Comparison of ENCODE assay signal across 10 cellular contexts in the genomic region with DNA sequence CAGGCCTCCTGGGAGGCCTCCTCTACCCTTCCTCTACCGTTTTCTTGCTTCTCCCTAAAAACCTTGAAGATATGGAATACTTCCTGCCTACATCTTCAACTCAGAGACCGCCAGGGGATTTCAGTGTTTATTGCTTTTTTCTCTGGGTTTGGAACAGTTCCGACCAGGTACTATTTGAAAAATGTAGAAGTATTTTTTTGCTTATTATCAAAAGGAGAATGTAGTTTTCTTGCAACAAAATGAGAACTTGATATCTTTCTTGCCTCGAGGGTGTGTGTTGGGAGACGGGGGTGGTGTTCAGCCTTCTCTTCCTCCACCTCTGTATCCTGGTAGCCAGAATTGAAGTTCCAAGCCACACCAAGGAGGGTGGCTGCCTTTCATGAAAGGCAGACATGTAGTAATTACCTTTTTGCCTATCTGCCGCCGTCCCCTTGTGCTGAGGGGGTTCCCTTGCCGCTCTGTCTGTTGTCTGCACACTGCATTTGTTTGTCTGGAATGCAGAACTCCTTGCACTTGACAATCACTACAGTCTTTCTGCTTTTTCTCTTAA.
DNase-seq lines count a peak whose midpoint lies in the region; ATAC-seq and TF ChIP-seq lines count a peak whose summit lies in the region.
"Had no signal": no experiment of that assay in that cellular context is flagged by ENCODE, and none has a peak within 500 bp of the region (broad histone marks: within the 10 kb centered on the region; RNA-seq: fewer than 3 reads in every experiment).

No MANE protein-coding gene starts in this region.

- TF ChIP-seq CTCF in brain microvascular endothelial cell (IDR thresholded peaks at IDR 0.05; ENCODE audit: low read depth, low read length, missing control alignments) (no peak), lower lobe of right lung (IDR thresholded peaks at IDR 0.05) (no peak), suprapubic skin (IDR thresholded peaks at IDR 0.05) (no peak), GM10248 (IDR thresholded peaks at IDR 0.05; ENCODE audit: control extremely low read depth, extremely low read depth, low read depth, missing control alignments) (no peak)

- H3K27me3 ChIP-seq in HUES6 (ENCODE audit: control insufficient read depth, insufficient read depth, low read length) (no peaks in the 10 kb centered on the region), brain microvascular endothelial cell (replicated peaks) (no peaks in the 10 kb centered on the region), lower lobe of right lung (ENCODE audit: low read depth) (no peaks in the 10 kb centered on the region), suprapubic skin (no peaks in the 10 kb centered on the region)

- H3K4me3 ChIP-seq in HUES6 (ENCODE audit: low read depth, low read length) (no peak overlapping the region), brain microvascular endothelial cell (ENCODE audit: low read depth, low read length) (no peak overlapping the region), lower lobe of right lung (no peak overlapping the region), suprapubic skin (no peak overlapping the region)

- POLR2A ChIA-PET in GM10248 (lab: Yijun Ruan, JAX) = no interaction called here

- H3K9me3 ChIP-seq in HUES6 (ENCODE audit: control insufficient read depth, insufficient read depth, low read depth, low read length) = no peaks in the 10 kb centered on the region
- H3K9me3 ChIP-seq in lower lobe of right lung = no peaks in the 10 kb centered on the region
- H3K9me3 ChIP-seq in suprapubic skin = no peaks in the 10 kb centered on the region

- CTCF ChIA-PET in GM10248 (lab: Yijun Ruan, JAX) = interaction anchor here (1.0 to 1.1 kb wide), 3 partner anchors 8 to 17 kb away, joined by 5 to 6 read pairs (median 5); no protein-coding TSS in a partner anchor

- DNase-seq in brain microvascular endothelial cell (no peak), lower lobe of right lung (no peak), suprapubic skin (ENCODE audit: low spot score in 2 of 2) (no peak), nucleus accumbens (lab: John Stamatoyannopoulos, UW) (no peak), caudate nucleus (lab: John Stamatoyannopoulos, UW) (no peak), GM10248 (ENCODE audit: extremely low spot score) (no peak)
- no peak for DNase-seq in central memory CD4-positive, alpha-beta T cell
- DNase-seq: activated CD4-positive, alpha-beta T cell treated with anti-CD3 and anti-CD28 coated beads, Interleukin-2, amount 50 U/mL, for 4 hours; activated naive CD4-positive, alpha-beta T cell treated with anti-CD3 and anti-CD28 coated beads for 36 hours had no signal

- H3K36me3 ChIP-seq in HUES6 (ENCODE audit: control insufficient read depth, insufficient read depth, low read length) = no peaks in the 10 kb centered on the region
- no peaks in the 10 kb centered on the region for H3K36me3 ChIP-seq in brain microvascular endothelial cell (replicated peaks)
- no peaks in the 10 kb centered on the region for H3K36me3 ChIP-seq in lower lobe of right lung
- H3K36me3 ChIP-seq in suprapubic skin = no peaks in the 10 kb centered on the region

- ATAC-seq in lower lobe of right lung = no peak

- H3K4me1 ChIP-seq in HUES6 (ENCODE audit: control insufficient read depth, insufficient read depth, low read length) (peaks cover 56% of the 10 kb centered on the region), lower lobe of right lung (peaks cover 51% of the 10 kb centered on the region), suprapubic skin (peaks cover 46% of the 10 kb centered on the region)

- 39% methylated on average over 8 of the region's 8 CpGs for WGBS in suprapubic skin

- TF ChIP-seq POLR2A in suprapubic skin (IDR thresholded peaks at IDR 0.05) = no peak

- no peak overlapping the region for H3K9ac ChIP-seq in HUES6 (ENCODE audit: low read length)

- in situ Hi-C loops in brain microvascular endothelial cell (cut with HindIII; ENCODE audit: low pct_ligation_motif_present, low sequenced_read_pairs) = no loop called here

- H3K27ac ChIP-seq in HUES6 (ENCODE audit: low read depth, low read length) (peak overlapping the region; percentile 44), brain microvascular endothelial cell (peak overlapping the region; percentile 95), lower lobe of right lung (peak overlapping the region; percentile 34), suprapubic skin (peak overlapping the region; percentile 53), caudate nucleus (ENCODE audit: low read depth, low read length) (no peak overlapping the region)

- no peak for TF ChIP-seq EP300 in suprapubic skin (IDR thresholded peaks at IDR 0.05)

- intact Hi-C loops in lower lobe of right lung (cut with DNase I) = no loop called here
